ENCODE assay signal across 20 cellular contexts in the genomic region with DNA sequence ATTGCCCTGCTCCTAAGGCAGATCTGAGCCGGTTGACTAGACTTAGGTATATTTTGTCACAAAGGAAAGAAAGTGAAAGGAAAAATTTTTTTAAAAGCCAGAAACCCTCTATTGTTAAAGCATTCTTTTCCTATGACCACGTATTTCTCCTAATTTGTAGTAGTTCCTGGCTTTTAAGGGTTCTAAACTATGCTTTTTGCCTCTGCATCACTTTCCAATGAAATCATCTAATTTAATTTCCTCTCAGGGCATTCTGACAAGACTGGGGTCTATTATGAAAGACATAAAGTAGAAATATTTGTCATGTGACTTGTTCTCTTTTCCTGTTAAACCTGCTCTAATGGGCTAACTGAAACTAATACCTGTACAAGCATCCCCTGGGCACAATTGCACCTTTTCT.
DNase-seq lines count a peak whose midpoint lies in the region; ATAC-seq and TF ChIP-seq lines count a peak whose summit lies in the region.
"Had no signal": no experiment of that assay in that cellular context is flagged by ENCODE, and none has a peak within 500 bp of the region (broad histone marks: within the 10 kb centered on the region; RNA-seq: fewer than 3 reads in every experiment).

No MANE protein-coding gene starts in this region.

- H3K36me3 ChIP-seq in MM.1S (replicated peaks; ENCODE audit: insufficient read depth, low read length) (no peaks in the 10 kb centered on the region), smooth muscle cell (ENCODE audit: low read depth) (no peaks in the 10 kb centered on the region), right atrium auricular region (no peaks in the 10 kb centered on the region)
- H3K36me3 ChIP-seq: SJSA1 had no signal

- H3K4me3 ChIP-seq in MM.1S (ENCODE audit: low read length) (no peak overlapping the region; the same call in 1 of the 2 replicates), smooth muscle cell (no peak overlapping the region), right atrium auricular region (no peak overlapping the region)
- H3K4me3 ChIP-seq: GM12878, SJSA1 had no signal

- H4K20me1 ChIP-seq in MM.1S (ENCODE audit: insufficient read depth, low read length) (no peaks in the 10 kb centered on the region), smooth muscle cell (ENCODE audit: low read depth) (no peaks in the 10 kb centered on the region)

- H3K79me2 ChIP-seq in MM.1S (ENCODE audit: low read length) (no peaks in the 10 kb centered on the region), smooth muscle cell (ENCODE audit: low read depth) (no peaks in the 10 kb centered on the region)

- H3K9me3 ChIP-seq in MM.1S (replicated peaks; ENCODE audit: insufficient read depth, low read length), result no peaks in the 10 kb centered on the region
- no peaks in the 10 kb centered on the region for H3K9me3 ChIP-seq in smooth muscle cell (replicated peaks; ENCODE audit: low read depth)
- no peaks in the 10 kb centered on the region for H3K9me3 ChIP-seq in right atrium auricular region
- H3K9me3 ChIP-seq: SJSA1 had no signal

- H3K4me1 ChIP-seq in MM.1S (ENCODE audit: low read length) (no peaks in the 10 kb centered on the region), smooth muscle cell (ENCODE audit: low read depth) (no peaks in the 10 kb centered on the region), right atrium auricular region (no peaks in the 10 kb centered on the region)
- H3K4me1 ChIP-seq: SJSA1 had no signal

- H3K4me2 ChIP-seq in MM.1S (ENCODE audit: low read depth, low read length), result peak overlapping the region; percentile 45
- H3K4me2 ChIP-seq in smooth muscle cell, result no peak overlapping the region

- H3K9ac ChIP-seq in MM.1S (ENCODE audit: low read length), result no peak overlapping the region
- H3K9ac ChIP-seq in smooth muscle cell (ENCODE audit: low read depth), result no peak overlapping the region

- 0 out of 2 replicates have a peak overlapping the region, but pooled peaks have one; percentile 42 for H2AFZ ChIP-seq in MM.1S (ENCODE audit: low read length)
- no peak overlapping the region for H2AFZ ChIP-seq in smooth muscle cell (ENCODE audit: low read depth)

- DNase-seq in MM.1S (peak; percentile 39), glomerular endothelial cell (ENCODE audit: extremely low read depth, low read depth, low spot score) (peak; percentile 10), smooth muscle cell (lab: John Stamatoyannopoulos, UW; ENCODE audit: unreplicated experiment) (no peak), right atrium auricular region (ENCODE audit: low spot score) (no peak), NCI-H1092 (lab: John Stamatoyannopoulos, UW) (no peak)
- DNase-seq: CD4-positive, CD25-positive, alpha-beta regulatory T cell; COR-L47; DMS 273 treated with DMSO at 0.1 percent for 48 hours; Karpas-422; NCI-H1436; NCI-H187 treated with DMSO at 0.1 percent for 48 hours; NCI-H226; NCI-H510A treated with DMSO at 0.1 percent for 48 hours; NCI-H748 treated with DMSO at 0.1 percent for 48 hours had no signal

- TF ChIP-seq CTCF in MM.1S (IDR thresholded peaks at IDR 0.05; ENCODE audit: low read length), result no peak
- TF ChIP-seq CTCF in smooth muscle cell (IDR thresholded peaks at IDR 0.05; ENCODE audit: borderline replicate concordance, insufficient read depth, poor library complexity, severe bottlenecking), result no peak
- no peak for TF ChIP-seq CTCF in right atrium auricular region (IDR thresholded peaks at IDR 0.05)

- 56% methylated on average over 2 of the region's 2 CpGs for WGBS in smooth muscle cell (ENCODE audit: low lambda C conversion rate)

- H3K27me3 ChIP-seq in MM.1S (replicated peaks; ENCODE audit: insufficient read depth, low read length) (no peaks in the 10 kb centered on the region), smooth muscle cell (ENCODE audit: low read depth) (no peaks in the 10 kb centered on the region), right atrium auricular region (no peaks in the 10 kb centered on the region)
- H3K27me3 ChIP-seq: SJSA1 had no signal

- no peaks in the 10 kb centered on the region for H3K9me2 ChIP-seq in MM.1S (replicated peaks; ENCODE audit: insufficient read depth, low read length)

- no peaks in the 10 kb centered on the region for H3F3A ChIP-seq in MM.1S (ENCODE audit: insufficient read depth, low read length)
- H3F3A ChIP-seq in smooth muscle cell (ENCODE audit: low read depth), result no peaks in the 10 kb centered on the region

- ATAC-seq in SK-N-SH treated with all-trans-retinoic acid at 6 μM for 48 hours (peak; percentile 84), GM18520 (IDR thresholded peaks at IDR 0.05; ENCODE audit: unreplicated experiment) (no peak)
- ATAC-seq: GM12878, HCT116, Panc1 had no signal

- no peak overlapping the region for H3K27ac ChIP-seq in MM.1S (ENCODE audit: low read length)
- H3K27ac ChIP-seq in smooth muscle cell (ENCODE audit: low read depth), result peak overlapping the region; percentile 46
- no peak overlapping the region for H3K27ac ChIP-seq in right atrium auricular region
- H3K27ac ChIP-seq: SJSA1 had no signal

TF ChIP-seq in SK-N-SH treated with all-trans-retinoic acid at 6 μM for 48 hours, 23 proteins besides CTCF, POLR2A, EP300 and RAD21:
- TF ChIP-seq ZNF565 (CRISPR knock-in tag; conservative IDR thresholded peaks at IDR 0.05; ENCODE audit: low read depth) (no peak), ARNTL (CRISPR knock-in tag; IDR thresholded peaks at IDR 0.05; ENCODE audit: borderline replicate concordance, low read depth) (no peak), ESRRG (CRISPR knock-in tag; IDR thresholded peaks at IDR 0.05) (no peak), CSDC2 (CRISPR knock-in tag; IDR thresholded peaks at IDR 0.05) (no peak), GLIS3 (CRISPR knock-in tag; IDR thresholded peaks at IDR 0.05) (no peak), ZFP30 (CRISPR knock-in tag; IDR thresholded peaks at IDR 0.05) (no peak), TCF4 (CRISPR knock-in tag; IDR thresholded peaks at IDR 0.05; ENCODE audit: borderline replicate concordance) (no peak), ISL1 (CRISPR knock-in tag; IDR thresholded peaks at IDR 0.05) (peak; percentile 79)
- TF ChIP-seq, protein P1, sequence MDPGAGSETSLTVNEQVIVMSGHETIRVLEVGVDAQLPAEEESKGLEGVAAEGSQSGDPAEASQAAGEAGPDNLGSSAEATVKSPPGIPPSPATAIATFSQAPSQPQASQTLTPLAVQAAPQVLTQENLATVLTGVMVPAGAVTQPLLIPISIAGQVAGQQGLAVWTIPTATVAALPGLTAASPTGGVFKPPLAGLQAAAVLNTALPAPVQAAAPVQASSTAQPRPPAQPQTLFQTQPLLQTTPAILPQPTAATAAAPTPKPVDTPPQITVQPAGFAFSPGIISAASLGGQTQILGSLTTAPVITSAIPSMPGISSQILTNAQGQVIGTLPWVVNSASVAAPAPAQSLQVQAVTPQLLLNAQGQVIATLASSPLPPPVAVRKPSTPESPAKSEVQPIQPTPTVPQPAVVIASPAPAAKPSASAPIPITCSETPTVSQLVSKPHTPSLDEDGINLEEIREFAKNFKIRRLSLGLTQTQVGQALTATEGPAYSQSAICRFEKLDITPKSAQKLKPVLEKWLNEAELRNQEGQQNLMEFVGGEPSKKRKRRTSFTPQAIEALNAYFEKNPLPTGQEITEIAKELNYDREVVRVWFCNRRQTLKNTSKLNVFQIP (CRISPR knock-in tag; IDR thresholded peaks at IDR 0.05; ENCODE audit: borderline replicate concordance, low read depth), result no peak
- TF ChIP-seq, protein P2, sequence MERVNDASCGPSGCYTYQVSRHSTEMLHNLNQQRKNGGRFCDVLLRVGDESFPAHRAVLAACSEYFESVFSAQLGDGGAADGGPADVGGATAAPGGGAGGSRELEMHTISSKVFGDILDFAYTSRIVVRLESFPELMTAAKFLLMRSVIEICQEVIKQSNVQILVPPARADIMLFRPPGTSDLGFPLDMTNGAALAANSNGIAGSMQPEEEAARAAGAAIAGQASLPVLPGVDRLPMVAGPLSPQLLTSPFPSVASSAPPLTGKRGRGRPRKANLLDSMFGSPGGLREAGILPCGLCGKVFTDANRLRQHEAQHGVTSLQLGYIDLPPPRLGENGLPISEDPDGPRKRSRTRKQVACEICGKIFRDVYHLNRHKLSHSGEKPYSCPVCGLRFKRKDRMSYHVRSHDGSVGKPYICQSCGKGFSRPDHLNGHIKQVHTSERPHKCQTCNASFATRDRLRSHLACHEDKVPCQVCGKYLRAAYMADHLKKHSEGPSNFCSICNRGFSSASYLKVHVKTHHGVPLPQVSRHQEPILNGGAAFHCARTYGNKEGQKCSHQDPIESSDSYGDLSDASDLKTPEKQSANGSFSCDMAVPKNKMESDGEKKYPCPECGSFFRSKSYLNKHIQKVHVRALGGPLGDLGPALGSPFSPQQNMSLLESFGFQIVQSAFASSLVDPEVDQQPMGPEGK (CRISPR knock-in tag; IDR thresholded peaks at IDR 0.05; ENCODE audit: borderline replicate concordance), result no peak
- TF ChIP-seq, protein P3, sequence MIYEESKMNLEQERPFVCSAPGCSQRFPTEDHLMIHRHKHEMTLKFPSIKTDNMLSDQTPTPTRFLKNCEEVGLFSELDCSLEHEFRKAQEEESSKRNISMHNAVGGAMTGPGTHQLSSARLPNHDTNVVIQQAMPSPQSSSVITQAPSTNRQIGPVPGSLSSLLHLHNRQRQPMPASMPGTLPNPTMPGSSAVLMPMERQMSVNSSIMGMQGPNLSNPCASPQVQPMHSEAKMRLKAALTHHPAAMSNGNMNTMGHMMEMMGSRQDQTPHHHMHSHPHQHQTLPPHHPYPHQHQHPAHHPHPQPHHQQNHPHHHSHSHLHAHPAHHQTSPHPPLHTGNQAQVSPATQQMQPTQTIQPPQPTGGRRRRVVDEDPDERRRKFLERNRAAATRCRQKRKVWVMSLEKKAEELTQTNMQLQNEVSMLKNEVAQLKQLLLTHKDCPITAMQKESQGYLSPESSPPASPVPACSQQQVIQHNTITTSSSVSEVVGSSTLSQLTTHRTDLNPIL (CRISPR knock-in tag; IDR thresholded peaks at IDR 0.05; ENCODE audit: low read depth), result 0 out of 2 replicates have a peak, but pooled peaks have one; percentile 27

Comparison
In these comparisons a context has a peak if more than half of its experiments do, and no peak if none do; other contexts are left out.
1. DNase-seq: peak in MM.1S (single experiment) and glomerular endothelial cell (single experiment); none in smooth muscle cell (single experiment), right atrium auricular region (single experiment) and NCI-H1092 (single experiment).